In the genomic region with DNA sequence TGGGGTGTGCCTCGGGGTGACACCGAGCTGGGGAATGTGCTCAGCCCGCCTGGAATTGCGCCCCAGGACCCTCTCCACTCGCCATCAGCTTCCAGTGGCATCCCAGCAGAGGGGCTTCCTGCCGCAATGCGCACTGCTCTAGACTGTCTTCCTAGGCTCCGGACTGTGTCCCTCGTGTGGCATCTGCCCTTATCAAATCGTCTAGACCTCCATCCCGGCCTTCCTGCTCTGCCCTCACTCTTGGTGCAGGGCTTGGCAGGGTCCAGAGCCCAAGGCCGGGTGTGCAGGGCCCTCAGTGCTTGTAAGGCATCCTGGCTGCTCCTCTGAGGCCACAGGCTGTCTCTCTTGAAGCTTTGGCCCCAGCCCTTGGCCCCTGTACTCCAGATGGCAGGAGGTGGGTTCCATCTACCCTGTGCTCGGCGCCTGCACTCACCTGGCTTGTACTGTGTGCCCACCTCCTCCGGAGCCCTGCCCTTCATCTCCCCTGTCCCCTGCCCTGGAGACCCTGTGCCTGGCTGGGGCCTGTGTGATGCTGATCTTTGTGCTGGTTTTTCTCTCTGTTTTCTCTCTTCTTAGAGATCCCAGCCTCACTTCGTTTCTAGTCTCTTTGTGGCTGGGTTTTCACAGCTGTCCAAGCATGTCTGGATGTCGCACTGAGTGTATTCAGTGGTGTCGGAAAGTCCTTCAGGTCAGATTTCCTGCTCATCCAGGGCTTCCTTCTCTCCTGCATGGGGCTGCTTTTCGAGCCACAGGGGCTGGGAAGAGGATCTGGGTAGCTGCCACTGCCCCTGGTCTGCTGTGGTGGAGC, we compare ENCODE assay signal across 15 cellular contexts. TPM values are rescaled to one million over a fixed set of nuclear protein-coding genes. Genes with fewer than 3 reads are reported as not detected.
DNase-seq lines count a peak whose midpoint lies in the region; ATAC-seq, FAIRE-seq and TF ChIP-seq lines count a peak whose summit lies in the region.
"Had no signal": no experiment of that assay in that cellular context is flagged by ENCODE, and none has a peak within 500 bp of the region (broad histone marks: within the 10 kb centered on the region; RNA-seq: fewer than 3 reads in every experiment).

No MANE protein-coding gene starts in this region.

- peaks cover 5% of the 10 kb centered on the region for H3K4me1 Mint-ChIP-seq in nephron
- H3K4me1 Mint-ChIP-seq in nephron progenitor cell: no peaks in the 10 kb centered on the region
- no peaks in the 10 kb centered on the region for H3K4me1 Mint-ChIP-seq in activated CD4-positive, alpha-beta T cell treated with anti-CD3 and anti-CD28 coated beads, Interleukin-2, amount 10 ng/mL, durations not matched to agents 7 days and 5 days
- H3K4me1 Mint-ChIP-seq: CD8-positive, alpha-beta memory T cell; H9 had no signal

- no peaks in the 10 kb centered on the region for H3K36me3 ChIP-seq in bronchial epithelial cell (ENCODE audit: control insufficient read depth, insufficient read depth, low read length)

- peak overlapping the region in 2 of 3 experiments; percentile 32 to 66 for H3K27ac Mint-ChIP-seq in nephron
- H3K27ac Mint-ChIP-seq in nephron progenitor cell: no peak overlapping the region
- H3K27ac Mint-ChIP-seq in activated CD4-positive, alpha-beta T cell treated with anti-CD3 and anti-CD28 coated beads, Interleukin-2, amount 10 ng/mL, durations not matched to agents 7 days and 5 days: no peak overlapping the region
- H3K27ac Mint-ChIP-seq: H9 had no signal

- H3K4me3 Mint-ChIP-seq in nephron (no peak overlapping the region), nephron progenitor cell (no peak overlapping the region)
- no peak overlapping the region for H3K4me3 Mint-ChIP-seq in activated CD4-positive, alpha-beta T cell treated with anti-CD3 and anti-CD28 coated beads, Interleukin-2, amount 10 ng/mL, durations not matched to agents 7 days and 5 days
- H3K4me3 Mint-ChIP-seq: CD8-positive, alpha-beta memory T cell; H9 had no signal

- H3K9me3 Mint-ChIP-seq in nephron (peaks cover 7% of the 10 kb centered on the region), nephron progenitor cell (peaks cover 42% of the 10 kb centered on the region)
- H3K9me3 Mint-ChIP-seq in activated CD4-positive, alpha-beta T cell treated with anti-CD3 and anti-CD28 coated beads, Interleukin-2, amount 10 ng/mL, durations not matched to agents 7 days and 5 days: no peaks in the 10 kb centered on the region
- H3K9me3 Mint-ChIP-seq: CD8-positive, alpha-beta memory T cell had no signal

- no peaks in the 10 kb centered on the region for H3K27me3 ChIP-seq in bronchial epithelial cell (ENCODE audit: control insufficient read depth, insufficient read depth, low read length)

- peak; percentile 70 for DNase-seq in cardiac septum (ENCODE audit: low spot score)
- no peak for DNase-seq in left ventricle myocardium superior
- DNase-seq in bronchial epithelial cell (ENCODE audit: low read depth): no peak
- DNase-seq in GM19240 (ENCODE audit: insufficient read length, low spot score): no peak
- no peak for DNase-seq in nephron progenitor cell
- no peak for DNase-seq in activated CD4-positive, alpha-beta T cell treated with anti-CD3 and anti-CD28 coated beads, Interleukin-2, amount 10 ng/mL, durations not matched to agents 7 days and 5 days
- DNase-seq: 8988T; AML-193; Caco-2; CD8-positive, alpha-beta memory T cell; DND-41; GM23248; H9 had no signal

- no peak overlapping the region for H3K4me3 ChIP-seq in bronchial epithelial cell (ENCODE audit: low read depth, low read length)
- H3K4me3 ChIP-seq: BLaER1, GM23248 had no signal

- ATAC-seq in left ventricle myocardium superior: no peak

- H3K27me3 Mint-ChIP-seq in nephron (ENCODE audit: low read depth): no peaks in the 10 kb centered on the region
- H3K27me3 Mint-ChIP-seq in nephron progenitor cell (ENCODE audit: low read depth, poor library complexity): peaks cover 3% of the 10 kb centered on the region
- H3K27me3 Mint-ChIP-seq in activated CD4-positive, alpha-beta T cell treated with anti-CD3 and anti-CD28 coated beads, Interleukin-2, amount 10 ng/mL, durations not matched to agents 7 days and 5 days: no peaks in the 10 kb centered on the region

- FAIRE-seq in bronchial epithelial cell (lab: Jason Lieb, UNC): peak; percentile 55

- no peak for TF ChIP-seq CTCF in bronchial epithelial cell (IDR thresholded peaks at IDR 0.05; ENCODE audit: insufficient read depth, low read length, severe bottlenecking)
- TF ChIP-seq CTCF in nephron (IDR thresholded peaks at IDR 0.05; ENCODE audit: unreplicated experiment in 3 of 3): no peak
- TF ChIP-seq CTCF in nephron progenitor cell (IDR thresholded peaks at IDR 0.05): no peak

- intact Hi-C loops in cardiac septum (cut with DNase I) (no loop called here), left ventricle myocardium superior (cut with micrococcal nuclease) (no loop called here)

- CTCF ChIA-PET in activated CD4-positive, alpha-beta T cell treated with anti-CD3 and anti-CD28 coated beads, Interleukin-2, amount 10 ng/mL, durations not matched to agents 7 days and 5 days (lab: Charles Lee): no interaction called here

- POLR2A ChIA-PET in activated CD4-positive, alpha-beta T cell treated with anti-CD3 and anti-CD28 coated beads, Interleukin-2, amount 10 ng/mL, durations not matched to agents 7 days and 5 days (lab: Charles Lee): interaction anchor here (1.4 kb wide), 1 partner anchor 9 kb away, joined by 4 read pairs; no protein-coding TSS in a partner anchor

- H3K36me3 Mint-ChIP-seq in nephron (ENCODE audit: low read depth) (no peaks in the 10 kb centered on the region), nephron progenitor cell (ENCODE audit: low read depth) (peaks cover 5% of the 10 kb centered on the region)
- H3K36me3 Mint-ChIP-seq in activated CD4-positive, alpha-beta T cell treated with anti-CD3 and anti-CD28 coated beads, Interleukin-2, amount 10 ng/mL, durations not matched to agents 7 days and 5 days (ENCODE audit: low read depth): no peaks in the 10 kb centered on the region

RNA-seq across cellular contexts. Expression of gene TREX2, which starts 3.7 kb away (rescaled TPM):
- 0.19 TPM for total RNA-seq in cardiac septum
- total RNA-seq in left ventricle myocardium superior: 0.25 TPM
- total RNA-seq in bronchial epithelial cell: 2.3 and 5.5 TPM in 2 replicates
- total RNA-seq in activated CD4-positive, alpha-beta T cell treated with anti-CD3 and anti-CD28 coated beads, Interleukin-2, amount 10 ng/mL, durations not matched to agents 7 days and 5 days: 1 to 10 TPM; 3.0 to 3.4 TPM

RNA-seq across cellular contexts. Expression of gene HAUS7, which starts 20.9 kb away (rescaled TPM):
- total RNA-seq in cardiac septum (13.4 TPM), left ventricle myocardium superior (16.2 TPM), bronchial epithelial cell (7.4 and 10.9 TPM in 2 replicates)
- 10 to 100 TPM; 37.6 to 45.9 TPM for total RNA-seq in activated CD4-positive, alpha-beta T cell treated with anti-CD3 and anti-CD28 coated beads, Interleukin-2, amount 10 ng/mL, durations not matched to agents 7 days and 5 days

RNA-seq across cellular contexts. Expression of gene ZFP92, which starts 38.2 kb away (rescaled TPM):
- total RNA-seq in cardiac septum (0.40 TPM), left ventricle myocardium superior (0.57 TPM), bronchial epithelial cell (0.53 and 1.3 TPM in 2 replicates)
- under 1 TPM; 0.52 to 0.60 TPM for total RNA-seq in activated CD4-positive, alpha-beta T cell treated with anti-CD3 and anti-CD28 coated beads, Interleukin-2, amount 10 ng/mL, durations not matched to agents 7 days and 5 days

RNA-seq across cellular contexts. Expression of gene BGN, which starts 45.3 kb away (rescaled TPM):
- total RNA-seq in cardiac septum (175 TPM), left ventricle myocardium superior (40.6 TPM), bronchial epithelial cell (0.26 TPM in 1 of 2 replicates, not detected in the other)
- total RNA-seq in activated CD4-positive, alpha-beta T cell treated with anti-CD3 and anti-CD28 coated beads, Interleukin-2, amount 10 ng/mL, durations not matched to agents 7 days and 5 days: not detected
- total RNA-seq: CD8-positive, alpha-beta memory T cell had no signal

RNA-seq across cellular contexts. Expression of gene PNMA6E, which starts 48.4 kb away (rescaled TPM):
- total RNA-seq in cardiac septum (not detected), left ventricle myocardium superior (not detected), bronchial epithelial cell (not detected in 2 replicates)
- not detected for total RNA-seq in activated CD4-positive, alpha-beta T cell treated with anti-CD3 and anti-CD28 coated beads, Interleukin-2, amount 10 ng/mL, durations not matched to agents 7 days and 5 days
- total RNA-seq: Caco-2; CD8-positive, alpha-beta memory T cell; GM23248; H9 had no signal

Comparison
In these comparisons a context has a peak if more than half of its experiments do, and no peak if none do; other contexts are left out.
1. H3K27ac Mint-ChIP-seq: peak in nephron (2 of 3); none in nephron progenitor cell (single experiment) and activated CD4-positive, alpha-beta T cell treated with anti-CD3 and anti-CD28 coated beads, Interleukin-2, amount 10 ng/mL, durations not matched to agents 7 days and 5 days (single experiment).